ENCODE assay signal across 1 cellular context in genomic region chr16:11651796-11652195, GRCh38.
TF ChIP-seq lines count a peak whose summit lies in the region.

No MANE protein-coding gene starts in this region.

TF ChIP-seq in HepG2, 621 proteins besides CTCF, POLR2A, EP300 and RAD21 (continued from another document):
- TF ChIP-seq CEBPZ (IDR thresholded peaks at IDR 0.05; ENCODE audit: low read length) = no peak
- no peak for TF ChIP-seq SNAPC5 (CRISPR knock-in tag; IDR thresholded peaks at IDR 0.05; ENCODE audit: borderline replicate concordance)
- no peak for TF ChIP-seq ZUFSP (CRISPR knock-in tag; IDR thresholded peaks at IDR 0.05; ENCODE audit: borderline replicate concordance)
- TF ChIP-seq FOXO1 (CRISPR knock-in tag; IDR thresholded peaks at IDR 0.05) = no peak
- no peak for TF ChIP-seq RBFOX2 (IDR thresholded peaks at IDR 0.05; ENCODE audit: low read depth, low read length)
- no peak for TF ChIP-seq ZFYVE20 (CRISPR knock-in tag; IDR thresholded peaks at IDR 0.05; ENCODE audit: borderline replicate concordance, low read depth)
- TF ChIP-seq SAP130 (CRISPR knock-in tag; IDR thresholded peaks at IDR 0.05; ENCODE audit: low read depth) = no peak
- TF ChIP-seq LBX2 (CRISPR knock-in tag; IDR thresholded peaks at IDR 0.05; ENCODE audit: borderline replicate concordance) = no peak
- TF ChIP-seq BCL3 (CRISPR knock-in tag; IDR thresholded peaks at IDR 0.05) = no peak
- no peak for TF ChIP-seq ZNF878 (CRISPR knock-in tag; IDR thresholded peaks at IDR 0.05)
- no peak for TF ChIP-seq RXRB (CRISPR knock-in tag; IDR thresholded peaks at IDR 0.05; ENCODE audit: borderline replicate concordance)
- TF ChIP-seq ZNF543 (CRISPR knock-in tag; IDR thresholded peaks at IDR 0.05) = no peak
